In genomic region chr5:9830184-9830583, GRCh38 we compare ENCODE assay signal across 26 cellular contexts.
"Had no signal": no experiment of that assay in that cellular context is flagged by ENCODE, and none has a peak within 500 bp of the region (broad histone marks: within the 10 kb centered on the region; RNA-seq: fewer than 3 reads in every experiment).

No MANE protein-coding gene starts in this region.

- H3K9me3 ChIP-seq: left ventricle myocardium inferior, mucosa of descending colon, pancreas, prostate gland, sigmoid colon, spleen, suprapubic skin, thoracic aorta, tibial artery, uterus had no signal

- H3K4me1 ChIP-seq: left ventricle myocardium inferior, pancreas, prostate gland, sigmoid colon, spleen, suprapubic skin, tibial artery, uterus had no signal

- H3K27ac Mint-ChIP-seq: naive thymus-derived CD4-positive, alpha-beta T cell; natural killer cell treated with Interleukin-12 subunit alpha and Interleukin-12 subunit beta and Interleukin-15 and Interleukin-18, amount 100 ng/mL, for 72 hours; stimulated activated effector memory CD8-positive, alpha-beta T cell treated with anti-CD3 and anti-CD28 coated beads, Interleukin-12 subunit alpha, Interleukin-12 subunit beta, amount 100 ng/mL, for 72 hours; stimulated activated naive CD8-positive, alpha-beta T cell treated with anti-CD3 and anti-CD28 coated beads, Interleukin-15, Interleukin-2, amounts not matched to agents 100 ng/mL and 50 ng/mL, for 24 hours; type B pancreatic cell had no signal

- H2AFZ ChIP-seq: hepatocyte had no signal

- H3K4me2 ChIP-seq: hepatocyte had no signal

- H3K36me3 Mint-ChIP-seq: naive thymus-derived CD4-positive, alpha-beta T cell; natural killer cell treated with Interleukin-12 subunit alpha and Interleukin-12 subunit beta and Interleukin-15 and Interleukin-18, amount 100 ng/mL, for 72 hours; stimulated activated effector memory CD8-positive, alpha-beta T cell treated with anti-CD3 and anti-CD28 coated beads, Interleukin-12 subunit alpha, Interleukin-12 subunit beta, amount 100 ng/mL, for 72 hours; type B pancreatic cell had no signal

- H3K4me3 ChIP-seq: hepatocyte, left ventricle myocardium inferior, lung, mucosa of descending colon, pancreas, prostate gland, sigmoid colon, spleen, suprapubic skin, thoracic aorta, tibial artery, uterus had no signal

- H3K9me3 Mint-ChIP-seq: neural crest cell; stimulated activated naive CD8-positive, alpha-beta T cell treated with anti-CD3 and anti-CD28 coated beads, Interleukin-15, Interleukin-2, amounts not matched to agents 100 ng/mL and 50 ng/mL, for 24 hours; type B pancreatic cell had no signal

- DNase-seq: left ventricle myocardium inferior; midbrain; mucosa of descending colon; naive thymus-derived CD4-positive, alpha-beta T cell; nucleus accumbens; pancreas; posterior cingulate gyrus; retina; right cardiac atrium; sigmoid colon; small intestine; spleen; stimulated activated CD4-positive, alpha-beta T cell treated with anti-CD3 and anti-CD28 coated beads, Interleukin-4, amount 100 ng/mL, for 24 hours; stimulated activated naive CD4-positive, alpha-beta T cell; tibial artery; uterus had no signal

- H3K4me3 Mint-ChIP-seq: naive thymus-derived CD4-positive, alpha-beta T cell; natural killer cell treated with Interleukin-12 subunit alpha and Interleukin-12 subunit beta and Interleukin-15 and Interleukin-18, amount 100 ng/mL, for 72 hours; neural crest cell; stimulated activated effector memory CD8-positive, alpha-beta T cell treated with anti-CD3 and anti-CD28 coated beads, Interleukin-12 subunit alpha, Interleukin-12 subunit beta, amount 100 ng/mL, for 72 hours; stimulated activated naive CD8-positive, alpha-beta T cell treated with anti-CD3 and anti-CD28 coated beads, Interleukin-15, Interleukin-2, amounts not matched to agents 100 ng/mL and 50 ng/mL, for 24 hours; type B pancreatic cell had no signal

- H3K27me3 ChIP-seq: pancreas, sigmoid colon, spleen, suprapubic skin, tibial artery, uterus had no signal

- H3K79me2 ChIP-seq: hepatocyte had no signal

- H3K27ac ChIP-seq: hepatocyte, left ventricle myocardium inferior, pancreas, prostate gland, sigmoid colon, spleen, suprapubic skin, thoracic aorta, tibial artery, uterus had no signal

- H3K36me3 ChIP-seq: left ventricle myocardium inferior, pancreas, prostate gland, sigmoid colon, spleen, suprapubic skin, thoracic aorta, tibial artery, uterus had no signal

- ATAC-seq: mucosa of descending colon; naive thymus-derived CD4-positive, alpha-beta T cell; natural killer cell treated with Interleukin-12 subunit alpha and Interleukin-12 subunit beta and Interleukin-15 and Interleukin-18, amount 100 ng/mL, for 72 hours; pancreas; right cardiac atrium; stimulated activated effector memory CD8-positive, alpha-beta T cell treated with anti-CD3 and anti-CD28 coated beads, Interleukin-12 subunit alpha, Interleukin-12 subunit beta, amount 100 ng/mL, for 72 hours had no signal

- H3K27me3 Mint-ChIP-seq: natural killer cell treated with Interleukin-12 subunit alpha and Interleukin-12 subunit beta and Interleukin-15 and Interleukin-18, amount 100 ng/mL, for 72 hours; stimulated activated naive CD8-positive, alpha-beta T cell treated with anti-CD3 and anti-CD28 coated beads, Interleukin-15, Interleukin-2, amounts not matched to agents 100 ng/mL and 50 ng/mL, for 24 hours had no signal

- H3K4me1 Mint-ChIP-seq: naive thymus-derived CD4-positive, alpha-beta T cell; stimulated activated effector memory CD8-positive, alpha-beta T cell treated with anti-CD3 and anti-CD28 coated beads, Interleukin-12 subunit alpha, Interleukin-12 subunit beta, amount 100 ng/mL, for 72 hours had no signal
